9 cellular contexts compared by ENCODE assay signal in genomic region chr11:34431979-34432378, GRCh38.
"Had no signal": no experiment of that assay in that cellular context is flagged by ENCODE, and none has a peak within 500 bp of the region (broad histone marks: within the 10 kb centered on the region; RNA-seq: fewer than 3 reads in every experiment).

No MANE protein-coding gene starts in this region.

- H3K4me1 Mint-ChIP-seq: nephron progenitor cell had no signal

- H3K27ac Mint-ChIP-seq: activated naive CD4-positive, alpha-beta T cell treated with anti-CD3 and anti-CD28 coated beads, Interleukin-2, amount 50 U/mL, for 24 hours; nephron progenitor cell had no signal

- H3K27ac ChIP-seq: lower lobe of right lung, pancreas had no signal

- H3K36me3 Mint-ChIP-seq: activated naive CD4-positive, alpha-beta T cell treated with anti-CD3 and anti-CD28 coated beads, Interleukin-2, amount 50 U/mL, for 24 hours had no signal

- H3K36me3 ChIP-seq: lower lobe of right lung, pancreas had no signal

- H3K4me3 ChIP-seq: lower lobe of right lung, pancreas had no signal

- H3K27me3 ChIP-seq: pancreas had no signal

- DNase-seq: activated CD4-positive, alpha-beta T cell treated with anti-CD3 and anti-CD28 coated beads, Interleukin-2, amount 50 U/mL, for 1 hour; amniotic stem cell; left colon; lower lobe of right lung; nephron progenitor cell; pancreas; stimulated activated CD4-positive, alpha-beta T cell treated with anti-CD3 and anti-CD28 coated beads, Interleukin-12 subunit alpha, Interleukin-12 subunit beta, amount 100 ng/mL, for 4 hours; stimulated activated CD4-positive, alpha-beta T cell treated with anti-CD3 and anti-CD28 coated beads, Interleukin-2, amount 100 ng/mL, for 24 hours had no signal

- ATAC-seq: left colon, lower lobe of right lung had no signal

- H3K9me3 ChIP-seq: lower lobe of right lung, pancreas had no signal

- H3K4me3 Mint-ChIP-seq: activated naive CD4-positive, alpha-beta T cell treated with anti-CD3 and anti-CD28 coated beads, Interleukin-2, amount 50 U/mL, for 24 hours; nephron progenitor cell had no signal

- H3K9me3 Mint-ChIP-seq: activated naive CD4-positive, alpha-beta T cell treated with anti-CD3 and anti-CD28 coated beads, Interleukin-2, amount 50 U/mL, for 24 hours; nephron progenitor cell had no signal
